In genomic region chr11:35163209-35163608, GRCh38 we compare ENCODE assay signal across 9 cellular contexts. TPM values are rescaled to one million over a fixed set of nuclear protein-coding genes. Genes with fewer than 3 reads are reported as not detected.
DNase-seq lines count a peak whose midpoint lies in the region; ATAC-seq, FAIRE-seq and TF ChIP-seq lines count a peak whose summit lies in the region.
"Had no signal": no experiment of that assay in that cellular context is flagged by ENCODE, and none has a peak within 500 bp of the region (broad histone marks: within the 10 kb centered on the region; RNA-seq: fewer than 3 reads in every experiment).

No MANE protein-coding gene starts in this region.

- peak overlapping the region; percentile 46 for H3K4me3 Mint-ChIP-seq in CD8-positive, alpha-beta T cell

- no peak for TF ChIP-seq CTCF in CD8-positive, alpha-beta T cell (IDR thresholded peaks at IDR 0.05)
- TF ChIP-seq CTCF in GM12878 (IDR thresholded peaks at IDR 0.05 in 2 of 3, conservative IDR thresholded peaks at IDR 0.05 in 1 of 3; ENCODE audit: control insufficient read depth in 2 of 3, extremely low read depth in 1 of 3, insufficient read depth in 1 of 3, low read depth in 3 of 3, low read length in 3 of 3) (no peak), osteoblast (IDR thresholded peaks at IDR 0.05; ENCODE audit: extremely low read depth, low read depth, low read length) (no peak), left ventricle myocardium inferior (IDR thresholded peaks at IDR 0.05; ENCODE audit: borderline replicate concordance) (no peak)

- no peaks in the 10 kb centered on the region for H3K9me3 ChIP-seq in CD8-positive, alpha-beta T cell (ENCODE audit: low read length)
- H3K9me3 ChIP-seq in GM12878 (replicated peaks; ENCODE audit: control insufficient read depth, insufficient read depth, low read length) (no peaks in the 10 kb centered on the region), osteoblast (ENCODE audit: low read depth, low read length) (no peaks in the 10 kb centered on the region), left ventricle myocardium inferior (replicated peaks) (no peaks in the 10 kb centered on the region)

- H3K9ac ChIP-seq in GM12878 (ENCODE audit: control insufficient read depth, insufficient read depth, low read length): 0 out of 2 replicates have a peak overlapping the region, but pooled peaks have one; percentile 8

- H3K4me1 Mint-ChIP-seq in CD8-positive, alpha-beta T cell (ENCODE audit: low read depth): peaks cover 100% of the 10 kb centered on the region

- BruUV-seq in GM12878 (replicated peaks; lab: Mats Ljungman, UMichigan): no TSS peak

- H3K4me3 ChIP-seq in CD8-positive, alpha-beta T cell (ENCODE audit: low read depth, low read length): no peak overlapping the region
- H3K4me3 ChIP-seq in GM12878 (no peak overlapping the region), osteoblast (ENCODE audit: insufficient read depth, low read length) (no peak overlapping the region), left ventricle myocardium inferior (no peak overlapping the region)

- H3K79me2 ChIP-seq in GM12878 (ENCODE audit: control insufficient read depth, insufficient read depth, low read length): peaks cover 51% of the 10 kb centered on the region
- peaks cover 94% of the 10 kb centered on the region for H3K79me2 ChIP-seq in osteoblast (ENCODE audit: insufficient read depth, low read length)

- in situ Hi-C loops in GM12878 (cut with MboI): no loop called here

- RAD21 ChIA-PET in GM12878 (lab: Charles Lee; ENCODE audit: unreplicated experiment): interaction anchor here (0.7 to 7.5 kb wide), 24 partner anchors 9 to 229 kb away, joined by 3 to 56 read pairs (median 5); partner anchors contain the start of gene CD44

- SMC1A ChIA-PET in GM12878 (lab: Charles Lee; ENCODE audit: uncharacterized antibody, unreplicated experiment): interaction anchor here (0.6 to 16.2 kb wide), 33 partner anchors 8 to 241 kb away, joined by 3 to 260 read pairs (median 4); partner anchors contain the start of gene CD44

- no peaks in the 10 kb centered on the region for H3K27me3 Mint-ChIP-seq in CD8-positive, alpha-beta T cell (ENCODE audit: low read depth)

- peak overlapping the region; percentile 100 for H3K27ac Mint-ChIP-seq in CD8-positive, alpha-beta T cell

- H3K27ac ChIP-seq in CD8-positive, alpha-beta T cell (ENCODE audit: low read depth, low read length): peak overlapping the region; percentile 96
- H3K27ac ChIP-seq in GM12878 (ENCODE audit: control insufficient read depth, insufficient read depth) (no peak overlapping the region), osteoblast (ENCODE audit: low read depth, low read length) (peak overlapping the region; percentile 99), left ventricle myocardium inferior (replicated peaks) (no peak overlapping the region)

- peaks cover 97% of the 10 kb centered on the region for H3K4me1 ChIP-seq in CD8-positive, alpha-beta T cell (ENCODE audit: insufficient read depth, low read length)
- H3K4me1 ChIP-seq in GM12878 (ENCODE audit: control insufficient read depth, insufficient read depth, low read length): peaks cover 52% of the 10 kb centered on the region
- peaks cover 95% of the 10 kb centered on the region for H3K4me1 ChIP-seq in osteoblast (ENCODE audit: insufficient read depth, low read length)
- peaks cover 45% of the 10 kb centered on the region for H3K4me1 ChIP-seq in left ventricle myocardium inferior

- ATAC-seq in CD8-positive, alpha-beta T cell: no peak
- no peak for ATAC-seq in GM12878
- no peak for ATAC-seq in HG03520 (IDR thresholded peaks at IDR 0.05; ENCODE audit: unreplicated experiment)

- peak in 1 of 7 experiments; percentile 6 for DNase-seq in CD8-positive, alpha-beta T cell
- peak; percentile 81 for DNase-seq in M059J (ENCODE audit: low read depth)
- DNase-seq in GM12878 (ENCODE audit: low read depth, low spot score): no peak
- DNase-seq in osteoblast (ENCODE audit: insufficient read length, low spot score, missing footprints): no peak
- no peak for DNase-seq in left ventricle myocardium inferior
- no peak for DNase-seq in SKM-1 (lab: John Stamatoyannopoulos, UW; ENCODE audit: unreplicated experiment)
- DNase-seq in SHP77 treated with DMSO at 0.1 percent for 48 hours (lab: John Stamatoyannopoulos, UW): no peak
- DNase-seq: T-helper 9 cell had no signal

- H3K27me3 ChIP-seq in CD8-positive, alpha-beta T cell (ENCODE audit: insufficient read depth, low read length): no peaks in the 10 kb centered on the region
- H3K27me3 ChIP-seq in GM12878 (replicated peaks in 1 of 2; ENCODE audit: control insufficient read depth in 2 of 2, insufficient read depth in 2 of 2, low read length in 1 of 2) (no peaks in the 10 kb centered on the region), osteoblast (ENCODE audit: insufficient read depth, low read length) (no peaks in the 10 kb centered on the region), left ventricle myocardium inferior (ENCODE audit: low read depth) (no peaks in the 10 kb centered on the region)

- CTCF ChIA-PET in CD8-positive, alpha-beta T cell (lab: Charles Lee): interaction anchor here (0.7 to 8.9 kb wide), 23 partner anchors 9 to 236 kb away, joined by 3 to 92 read pairs (median 4); partner anchors contain the start of gene CD44
- CTCF ChIA-PET in GM12878 (lab: Yijun Ruan, JAX): interaction anchor here (0.6 to 8.1 kb wide), 34 partner anchors 9 to 577 kb away, joined by 3 to 111 read pairs (median 4); partner anchors contain the start of gene CD44

- intact Hi-C loops in CD8-positive, alpha-beta T cell (cut with DNase I, micrococcal nuclease): loop anchor here (1.0 to 2.0 kb wide), 2 partner anchors 18 to 165 kb away; no protein-coding TSS in a partner anchor
- intact Hi-C loops in GM12878 (cut with micrococcal nuclease; ENCODE audit: unreplicated experiment) (no loop called here), left ventricle myocardium inferior (cut with micrococcal nuclease) (no loop called here)

- TF ChIP-seq RAD21 in GM12878 (IDR thresholded peaks at IDR 0.05; ENCODE audit: insufficient read depth, low read depth, low read length): no peak

- H3K4me2 ChIP-seq in GM12878 (ENCODE audit: control insufficient read depth, insufficient read depth) (peak overlapping the region; percentile 53), osteoblast (ENCODE audit: insufficient read depth, low read length) (no peak overlapping the region)

- WGBS in GM12878 (ENCODE audit: insufficient coverage, insufficient replicate concordance, low lambda C conversion rate, missing lambda C conversion rate): 18% methylated on average over 2 of the region's 2 CpGs

- H4K20me1 ChIP-seq in GM12878 (ENCODE audit: control insufficient read depth, insufficient read depth) (no peaks in the 10 kb centered on the region), osteoblast (ENCODE audit: insufficient read depth, low read length) (peaks cover 23% of the 10 kb centered on the region)

- H2AFZ ChIP-seq in GM12878 (ENCODE audit: control insufficient read depth, low read depth, low read length) (no peak overlapping the region), osteoblast (ENCODE audit: low read length) (no peak overlapping the region)

- no peak for FAIRE-seq in GM12878 (lab: Jason Lieb, UNC)

- no peaks in the 10 kb centered on the region for H3K9me3 Mint-ChIP-seq in CD8-positive, alpha-beta T cell

- no peak for TF ChIP-seq POLR2A in GM12878 (IDR thresholded peaks at IDR 0.05; ENCODE audit: low read depth, low read length)

- H3K36me3 ChIP-seq in CD8-positive, alpha-beta T cell (ENCODE audit: insufficient read depth, low read length): no peaks in the 10 kb centered on the region
- H3K36me3 ChIP-seq in GM12878 (ENCODE audit: control insufficient read depth in 2 of 2, insufficient read depth in 2 of 2, low read length in 1 of 2) (peaks cover 0 to 2% of the 10 kb centered on the region in 2 experiments; a peak in 2 of 4 replicates), osteoblast (ENCODE audit: insufficient read depth, low read length) (peaks cover 30% of the 10 kb centered on the region), left ventricle myocardium inferior (no peaks in the 10 kb centered on the region)

- peaks cover 57% of the 10 kb centered on the region for H3K36me3 Mint-ChIP-seq in CD8-positive, alpha-beta T cell

- TF ChIP-seq EP300 in GM12878 (IDR thresholded peaks at IDR 0.05; ENCODE audit: borderline replicate concordance in 1 of 2, control insufficient read depth in 1 of 2, low read depth in 2 of 2, low read length in 2 of 2): no peak

- POLR2A ChIA-PET in CD8-positive, alpha-beta T cell (lab: Charles Lee): interaction anchor here (0.9 to 14.0 kb wide), 9 partner anchors 9 to 118 kb away, joined by 3 to 203 read pairs (median 5); partner anchors contain the start of gene CD44
- POLR2A ChIA-PET in GM12878 (lab: Charles Lee): interaction anchor here (1.0 to 4.3 kb wide), 7 partner anchors 9 to 163 kb away, joined by 3 to 22 read pairs (median 5); partner anchors contain the start of gene CD44

TF ChIP-seq in GM12878, 131 proteins besides CTCF, POLR2A, EP300 and RAD21 (continues in another document):
- TF ChIP-seq BACH1 (IDR thresholded peaks at IDR 0.05; ENCODE audit: borderline replicate concordance): no peak
- no peak for TF ChIP-seq SMARCA5 (IDR thresholded peaks at IDR 0.05)
- no peak for TF ChIP-seq FOXM1 (IDR thresholded peaks at IDR 0.05; ENCODE audit: low read depth, low read length)
- no peak for TF ChIP-seq FOS (IDR thresholded peaks at IDR 0.05; ENCODE audit: borderline replicate concordance, extremely low read depth, insufficient read length)

RNA-seq across cellular contexts. Expression of gene CD44, which starts 24.2 kb away (rescaled TPM):
- total RNA-seq in CD8-positive, alpha-beta T cell: 1,000 to 10,000 TPM; 1,070 to 1,104 TPM
- total RNA-seq in M059J (2014; rRNA removed; shearing (Covaris generic)): 405 and 667 TPM in 2 replicates
- 514 and 528 TPM in 2 replicates for total RNA-seq in GM12878 (2013; cell fraction: nucleolus; rRNA removed)
- total RNA-seq in GM12878 (2014; rRNA removed): 92.1 and 101 TPM in 2 replicates
- total RNA-seq in GM12878 (2014; rRNA removed; fragmentation: Illumina TruSeq; extraction: Trizol): 133 and 148 TPM in 2 replicates
- 293 and 295 TPM in 2 replicates for total RNA-seq in GM12878 (2021)
- 121 TPM for polyA plus RNA-seq in GM12878 (2011; ENCODE audit: low read depth)
- polyA plus RNA-seq in GM12878 (2011; rRNA removed): 190 and 193 TPM in 2 replicates
- polyA plus RNA-seq in GM12878 (2011; cell fraction: cytosol; rRNA removed): 279 and 303 TPM in 2 replicates
- polyA plus RNA-seq in GM12878 (2011; cell fraction: nucleus; rRNA removed): 148 and 190 TPM in 2 replicates
- polyA plus RNA-seq in GM12878 (2012): 190 and 271 TPM in 2 replicates
- 264 and 295 TPM in 2 replicates for polyA plus RNA-seq in GM12878 (2014; fragmentation: Illumina TruSeq; extraction: Trizol)
- polyA plus RNA-seq in GM12878 (2014; fragmentation: Nextera tagmentation; extraction: Ambion mirVana): 10 to 100 TPM; 57.1 to 65.3 TPM
- polyA plus RNA-seq in GM12878 (2014; rRNA removed): 188 and 201 TPM in 2 replicates
- polyA plus RNA-seq in GM12878 (2016; fragmentation: Nextera tagmentation; extraction: Ambion mirVana): 100 to 1,000 TPM in 1 of 2 experiments, 10 to 100 TPM in 1; 95.6 to 108 TPM
- polyA minus RNA-seq in GM12878 (2011; rRNA and poly(A)+ RNA removed): 318 and 386 TPM in 2 replicates
- 126 and 137 TPM in 2 replicates for polyA minus RNA-seq in GM12878 (2011; cell fraction: cytosol; rRNA and poly(A)+ RNA removed)
- polyA minus RNA-seq in GM12878 (2011; cell fraction: nucleus; rRNA and poly(A)+ RNA removed): 179 and 299 TPM in 2 replicates
- 238 and 268 TPM in 2 replicates for total RNA-seq in osteoblast
- total RNA-seq in left ventricle myocardium inferior: 14.0 TPM

Comparison
In these comparisons a context has a peak if more than half of its experiments do, and no peak if none do; other contexts are left out.
1. H3K27ac ChIP-seq: peak in CD8-positive, alpha-beta T cell (single experiment) and osteoblast (single experiment); none in GM12878 (single experiment) and left ventricle myocardium inferior (single experiment).
2. intact Hi-C loops: an anchor here in CD8-positive, alpha-beta T cell (1.0 to 2.0 kb wide); none called in GM12878 and left ventricle myocardium inferior.